14 cellular contexts compared by ENCODE assay signal in genomic region chr6:134740473-134741192, GRCh38.
DNase-seq lines count a peak whose midpoint lies in the region; ATAC-seq, FAIRE-seq and TF ChIP-seq lines count a peak whose summit lies in the region.
"Had no signal": no experiment of that assay in that cellular context is flagged by ENCODE, and none has a peak within 500 bp of the region (broad histone marks: within the 10 kb centered on the region; RNA-seq: fewer than 3 reads in every experiment).

No MANE protein-coding gene starts in this region.

- no peak overlapping the region for H3K4me3 ChIP-seq in right lobe of liver
- no peak overlapping the region for H3K4me3 ChIP-seq in HepG2 (replicated peaks in 1 of 3; ENCODE audit: insufficient read depth in 1 of 3, low read depth in 2 of 3, low read length in 3 of 3)
- H3K4me3 ChIP-seq in astrocyte of the spinal cord (ENCODE audit: low read depth, low read length): no peak overlapping the region
- no peak overlapping the region for H3K4me3 ChIP-seq in right cardiac atrium (ENCODE audit: low read length)
- H3K4me3 ChIP-seq: upper lobe of left lung had no signal

- ATAC-seq in right lobe of liver: peak; percentile 31 to 56 (median 35)
- ATAC-seq in HepG2: no peak
- ATAC-seq in right cardiac atrium: peak; percentile 31 to 65
- ATAC-seq in GM21381 (IDR thresholded peaks at IDR 0.05; ENCODE audit: unreplicated experiment): no peak
- ATAC-seq in natural killer cell: no peak

- BruUV-seq in HepG2 (replicated peaks; lab: Mats Ljungman, UMichigan): no TSS peak

- no peak overlapping the region for H2AFZ ChIP-seq in HepG2 (ENCODE audit: low read length)

- no peak overlapping the region for H3K9ac ChIP-seq in HepG2 (ENCODE audit: insufficient read depth, low read depth, low read length)

- H3K79me2 ChIP-seq in HepG2 (ENCODE audit: insufficient read depth, low read length): no peaks in the 10 kb centered on the region

- TF ChIP-seq EP300 in HepG2 (IDR thresholded peaks at IDR 0.05; ENCODE audit: low read depth in 2 of 2, low read length in 2 of 2) (no peak), HepG2 (CRISPR knock-in tag; IDR thresholded peaks at IDR 0.05; ENCODE audit: borderline replicate concordance) (no peak)

- H3K9me3 Mint-ChIP-seq in natural killer cell: no peaks in the 10 kb centered on the region
- H3K9me3 Mint-ChIP-seq: activated naive CD4-positive, alpha-beta T cell treated with anti-CD3 and anti-CD28 coated beads, Interleukin-2, amount 50 U/mL, for 24 hours had no signal

- H3K27me3 Mint-ChIP-seq in natural killer cell (ENCODE audit: low read depth in 2 of 2): peaks cover 3 to 7% of the 10 kb centered on the region in 2 donors

- no peaks in the 10 kb centered on the region for H3K27me3 ChIP-seq in right lobe of liver
- H3K27me3 ChIP-seq in HepG2 (ENCODE audit: control insufficient read depth in 1 of 2, insufficient read depth in 2 of 2, low read length in 2 of 2): 0 out of 5 replicates have a peak, but pooled peaks cover 0 to under 1% of the 10 kb centered on the region in 2 experiments
- no peaks in the 10 kb centered on the region for H3K27me3 ChIP-seq in right cardiac atrium (ENCODE audit: control insufficient read depth, insufficient read depth)
- H3K27me3 ChIP-seq: upper lobe of left lung had no signal

- H4K20me1 ChIP-seq in HepG2 (ENCODE audit: insufficient read depth, low read length): no peaks in the 10 kb centered on the region

- H3K27ac Mint-ChIP-seq in natural killer cell: no peak overlapping the region
- H3K27ac Mint-ChIP-seq: activated naive CD4-positive, alpha-beta T cell treated with anti-CD3 and anti-CD28 coated beads, Interleukin-2, amount 50 U/mL, for 24 hours had no signal

- CTCF ChIA-PET in HepG2 (lab: Yijun Ruan, JAX; ENCODE audit: low intra/inter-chr PET ratio, low total read pairs): no interaction called here

- no peak overlapping the region for H3K4me2 ChIP-seq in HepG2 (ENCODE audit: low read depth, low read length)

- no peaks in the 10 kb centered on the region for H3K36me3 ChIP-seq in right lobe of liver
- no peaks in the 10 kb centered on the region for H3K36me3 ChIP-seq in HepG2 (replicated peaks in 1 of 2; ENCODE audit: control insufficient read depth in 1 of 2, insufficient read depth in 2 of 2, low read length in 2 of 2)
- H3K36me3 ChIP-seq: upper lobe of left lung had no signal

- no peak for TF ChIP-seq POLR2A in right lobe of liver (IDR thresholded peaks at IDR 0.05)
- no peak for TF ChIP-seq POLR2A in HepG2 (IDR thresholded peaks at IDR 0.05; ENCODE audit: insufficient read depth in 1 of 2, low read depth in 2 of 2, low read length in 2 of 2)

- H3K27ac ChIP-seq in right lobe of liver: no peak overlapping the region
- no peak overlapping the region for H3K27ac ChIP-seq in HepG2 (ENCODE audit: extremely low read length, insufficient read depth, low read length)
- H3K27ac ChIP-seq in right cardiac atrium (ENCODE audit: low read length): no peak overlapping the region

- H3K4me3 Mint-ChIP-seq in natural killer cell: no peak overlapping the region
- H3K4me3 Mint-ChIP-seq: activated naive CD4-positive, alpha-beta T cell treated with anti-CD3 and anti-CD28 coated beads, Interleukin-2, amount 50 U/mL, for 24 hours had no signal

- H3K4me1 Mint-ChIP-seq in natural killer cell: no peaks in the 10 kb centered on the region
- H3K4me1 Mint-ChIP-seq: activated naive CD4-positive, alpha-beta T cell treated with anti-CD3 and anti-CD28 coated beads, Interleukin-2, amount 50 U/mL, for 24 hours had no signal

- WGBS in right lobe of liver (ENCODE audit: insufficient coverage, low coverage, low lambda C conversion rate, missing lambda C conversion rate): 65% methylated on average over 4 of the region's 5 CpGs
- 58% methylated on average over 5 of the region's 5 CpGs for WGBS in HepG2 (ENCODE audit: low lambda C conversion rate)
- WGBS in right cardiac atrium: 36% methylated on average over 5 of the region's 5 CpGs

- FAIRE-seq in HepG2 (lab: Jason Lieb, UNC): no peak

- POLR2A ChIA-PET in HepG2 (lab: Yijun Ruan, JAX): no interaction called here

- H3K36me3 Mint-ChIP-seq in natural killer cell: no peaks in the 10 kb centered on the region
- H3K36me3 Mint-ChIP-seq: activated naive CD4-positive, alpha-beta T cell treated with anti-CD3 and anti-CD28 coated beads, Interleukin-2, amount 50 U/mL, for 24 hours had no signal

- in situ Hi-C loops in HepG2 (cut with HindIII; ENCODE audit: extremely low pct_ligation_motif_present, low pct_unique_long_range_greater_than_20kb): no loop called here
- in situ Hi-C loops in astrocyte of the spinal cord (cut with HindIII; ENCODE audit: low sequenced_read_pairs): no loop called here
- in situ Hi-C loops in KBM-7 (cut with MboI; ENCODE audit: low pct_unique_long_range_greater_than_20kb, low sequenced_read_pairs): no loop called here

- H3K9me3 ChIP-seq in right lobe of liver (no peaks in the 10 kb centered on the region), HepG2 (ENCODE audit: low read length) (no peaks in the 10 kb centered on the region), right cardiac atrium (ENCODE audit: control insufficient read depth, low read length) (no peaks in the 10 kb centered on the region)
- H3K9me3 ChIP-seq: upper lobe of left lung had no signal

- TF ChIP-seq CTCF in right lobe of liver (IDR thresholded peaks at IDR 0.05): no peak
- TF ChIP-seq CTCF in HepG2 (CRISPR knock-in tag; IDR thresholded peaks at IDR 0.05): no peak
- TF ChIP-seq CTCF in astrocyte of the spinal cord (IDR thresholded peaks at IDR 0.05; ENCODE audit: low read depth, low read length): no peak
- no peak for TF ChIP-seq CTCF in natural killer cell (IDR thresholded peaks at IDR 0.05)

- H3K4me1 ChIP-seq in right lobe of liver: peaks cover 0 to 5% (median 0%) of the 10 kb centered on the region in 4 donors
- no peaks in the 10 kb centered on the region for H3K4me1 ChIP-seq in HepG2 (ENCODE audit: insufficient read depth, low read length)
- H3K4me1 ChIP-seq in right cardiac atrium (ENCODE audit: control insufficient read depth, insufficient read depth, low read length): no peaks in the 10 kb centered on the region

- no peak for DNase-seq in right lobe of liver
- no peak for DNase-seq in HepG2 (ENCODE audit: low spot score)
- DNase-seq in astrocyte of the spinal cord (ENCODE audit: low read depth, low spot score): peak; percentile 71
- DNase-seq in right cardiac atrium: no peak
- DNase-seq in D341Med (ENCODE audit: low spot score): no peak
- DNase-seq in natural killer cell: no peak
- no peak for DNase-seq in KBM-7
- DNase-seq: AML-193, GF-D8, NCI-H187 treated with DMSO at 0.1 percent for 48 hours, T-helper 9 cell had no signal

- no peak for TF ChIP-seq RAD21 in HepG2 (CRISPR knock-in tag; IDR thresholded peaks at IDR 0.05)

- intact Hi-C loops in right lobe of liver (cut with DNase I): no loop called here
- intact Hi-C loops in HepG2 (cut with micrococcal nuclease; ENCODE audit: unreplicated experiment): no loop called here
- intact Hi-C loops in right cardiac atrium (cut with DNase I): no loop called here
- intact Hi-C loops in natural killer cell (cut with micrococcal nuclease): no loop called here

TF ChIP-seq in HepG2, 621 proteins besides CTCF, POLR2A, EP300 and RAD21:
- TF ChIP-seq, protein P1, sequence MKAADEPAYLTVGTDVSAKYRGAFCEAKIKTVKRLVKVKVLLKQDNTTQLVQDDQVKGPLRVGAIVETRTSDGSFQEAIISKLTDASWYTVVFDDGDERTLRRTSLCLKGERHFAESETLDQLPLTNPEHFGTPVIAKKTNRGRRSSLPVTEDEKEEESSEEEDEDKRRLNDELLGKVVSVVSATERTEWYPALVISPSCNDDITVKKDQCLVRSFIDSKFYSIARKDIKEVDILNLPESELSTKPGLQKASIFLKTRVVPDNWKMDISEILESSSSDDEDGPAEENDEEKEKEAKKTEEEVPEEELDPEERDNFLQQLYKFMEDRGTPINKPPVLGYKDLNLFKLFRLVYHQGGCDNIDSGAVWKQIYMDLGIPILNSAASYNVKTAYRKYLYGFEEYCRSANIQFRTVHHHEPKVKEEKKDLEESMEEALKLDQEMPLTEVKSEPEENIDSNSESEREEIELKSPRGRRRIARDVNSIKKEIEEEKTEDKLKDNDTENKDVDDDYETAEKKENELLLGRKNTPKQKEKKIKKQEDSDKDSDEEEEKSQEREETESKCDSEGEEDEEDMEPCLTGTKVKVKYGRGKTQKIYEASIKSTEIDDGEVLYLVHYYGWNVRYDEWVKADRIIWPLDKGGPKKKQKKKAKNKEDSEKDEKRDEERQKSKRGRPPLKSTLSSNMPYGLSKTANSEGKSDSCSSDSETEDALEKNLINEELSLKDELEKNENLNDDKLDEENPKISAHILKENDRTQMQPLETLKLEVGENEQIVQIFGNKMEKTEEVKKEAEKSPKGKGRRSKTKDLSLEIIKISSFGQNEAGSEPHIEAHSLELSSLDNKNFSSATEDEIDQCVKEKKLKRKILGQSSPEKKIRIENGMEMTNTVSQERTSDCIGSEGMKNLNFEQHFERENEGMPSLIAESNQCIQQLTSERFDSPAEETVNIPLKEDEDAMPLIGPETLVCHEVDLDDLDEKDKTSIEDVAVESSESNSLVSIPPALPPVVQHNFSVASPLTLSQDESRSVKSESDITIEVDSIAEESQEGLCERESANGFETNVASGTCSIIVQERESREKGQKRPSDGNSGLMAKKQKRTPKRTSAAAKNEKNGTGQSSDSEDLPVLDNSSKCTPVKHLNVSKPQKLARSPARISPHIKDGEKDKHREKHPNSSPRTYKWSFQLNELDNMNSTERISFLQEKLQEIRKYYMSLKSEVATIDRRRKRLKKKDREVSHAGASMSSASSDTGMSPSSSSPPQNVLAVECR (CRISPR knock-in tag; IDR thresholded peaks at IDR 0.05; ENCODE audit: borderline replicate concordance): no peak
- no peak for TF ChIP-seq SAP130 (CRISPR knock-in tag; IDR thresholded peaks at IDR 0.05; ENCODE audit: low read depth)

Comparison
In these comparisons a context has a peak if more than half of its experiments do, and no peak if none do; other contexts are left out.
1. ATAC-seq: peak in right lobe of liver (4 of 4) and right cardiac atrium (2 of 2); none in HepG2 (single experiment), GM21381 (single experiment) and natural killer cell (0 of 3).